ENCODE assay signal across 22 cellular contexts in the genomic region with DNA sequence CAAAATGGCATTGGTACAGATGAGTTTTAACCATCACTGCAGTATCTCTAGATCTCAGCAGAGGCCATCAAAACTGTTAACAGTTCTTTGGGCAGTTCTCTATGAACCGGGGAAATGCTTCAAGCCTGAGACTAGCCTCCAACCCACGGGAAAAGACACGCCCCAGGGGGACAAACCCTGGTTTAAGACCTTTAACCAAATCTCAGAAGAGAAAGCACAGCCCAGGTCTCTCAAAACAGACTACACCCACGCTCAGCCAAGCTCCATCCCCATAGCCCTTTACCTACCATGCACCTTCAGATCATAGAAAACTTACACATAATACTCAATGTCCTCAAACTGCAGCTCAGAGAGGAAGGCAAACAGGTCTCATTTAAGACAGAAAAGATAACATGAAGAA.
"Had no signal": no experiment of that assay in that cellular context is flagged by ENCODE, and none has a peak within 500 bp of the region (broad histone marks: within the 10 kb centered on the region; RNA-seq: fewer than 3 reads in every experiment).

No MANE protein-coding gene starts in this region.

- H3K4me2 ChIP-seq: neural progenitor cell had no signal

- DNase-seq: activated naive CD4-positive, alpha-beta T cell treated with Interleukin-2 at 50 U/mL for 16 hours; activated naive CD8-positive, alpha-beta T cell treated with anti-CD3 and anti-CD28 coated beads for 36 hours; activated T-cell treated with anti-CD3 and anti-CD28 coated beads, Interleukin-2, amount 50 U/mL, for 24 hours; effector memory CD8-positive, alpha-beta T cell; glutamatergic neuron; hippocampal formation; kidney glomerular epithelial cell; left lung; naive thymus-derived CD8-positive, alpha-beta T cell; small intestine; stimulated activated CD4-positive, alpha-beta T cell treated with anti-CD3 and anti-CD28 coated beads, Interleukin-2, amount 100 ng/mL, for 24 hours; stomach; transverse colon had no signal

- H3K4me1 Mint-ChIP-seq: activated naive CD8-positive, alpha-beta T cell treated with anti-CD3 and anti-CD28 coated beads for 36 hours; activated T-helper 17 cell treated with anti-CD3 and anti-CD28 coated beads, Interleukin-2, amount 50 U/mL, for 72 hours; central memory CD8-positive, alpha-beta T cell; mesothelial cell of epicardium; naive thymus-derived CD8-positive, alpha-beta T cell; neural progenitor cell; stimulated activated effector memory CD8-positive, alpha-beta T cell treated with anti-CD3 and anti-CD28 coated beads, Interleukin-12 subunit alpha, Interleukin-12 subunit beta, amount 100 ng/mL, for 72 hours had no signal

- H3K36me3 ChIP-seq: esophagus muscularis mucosa, left lung, neural progenitor cell, stomach, suprapubic skin, transverse colon had no signal

- H3K36me3 Mint-ChIP-seq: activated naive CD8-positive, alpha-beta T cell treated with anti-CD3 and anti-CD28 coated beads for 36 hours; mesothelial cell of epicardium; naive thymus-derived CD8-positive, alpha-beta T cell; neural progenitor cell; stimulated activated effector memory CD8-positive, alpha-beta T cell treated with anti-CD3 and anti-CD28 coated beads, Interleukin-12 subunit alpha, Interleukin-12 subunit beta, amount 100 ng/mL, for 72 hours had no signal

- H3K4me3 ChIP-seq: esophagus muscularis mucosa, left lung, lung, neural progenitor cell, stomach, suprapubic skin, transverse colon had no signal

- H2AFZ ChIP-seq: neural progenitor cell had no signal

- H3K9me3 ChIP-seq: left lung, suprapubic skin, transverse colon had no signal

- H3K9ac ChIP-seq: neural progenitor cell had no signal

- H3K9me3 Mint-ChIP-seq: activated naive CD8-positive, alpha-beta T cell treated with anti-CD3 and anti-CD28 coated beads for 36 hours; activated T-cell treated with anti-CD3 and anti-CD28 coated beads, Interleukin-2, amount 50 U/mL, for 24 hours; activated T-helper 17 cell treated with anti-CD3 and anti-CD28 coated beads, Interleukin-2, amount 50 U/mL, for 72 hours; central memory CD8-positive, alpha-beta T cell; effector memory CD8-positive, alpha-beta T cell; mesothelial cell of epicardium; naive thymus-derived CD8-positive, alpha-beta T cell; neural progenitor cell had no signal

- H3K27me3 ChIP-seq: esophagus muscularis mucosa, left lung, neural progenitor cell, stomach, suprapubic skin, transverse colon had no signal

- H3K27ac ChIP-seq: esophagus muscularis mucosa, left lung, neural progenitor cell, stomach, suprapubic skin, transverse colon had no signal

- ATAC-seq: activated T-helper 17 cell treated with anti-CD3 and anti-CD28 coated beads, Interleukin-2, amount 50 U/mL, for 72 hours; effector memory CD8-positive, alpha-beta T cell; left lung; naive thymus-derived CD8-positive, alpha-beta T cell; sciatic nerve; stimulated activated effector memory CD8-positive, alpha-beta T cell treated with anti-CD3 and anti-CD28 coated beads, Interleukin-12 subunit alpha, Interleukin-12 subunit beta, amount 100 ng/mL, for 72 hours had no signal

- H3K4me1 ChIP-seq: esophagus muscularis mucosa, left lung, neural progenitor cell, stomach, suprapubic skin, transverse colon had no signal

- H3K27ac Mint-ChIP-seq: activated naive CD8-positive, alpha-beta T cell treated with anti-CD3 and anti-CD28 coated beads for 36 hours; activated T-cell treated with anti-CD3 and anti-CD28 coated beads, Interleukin-2, amount 50 U/mL, for 24 hours; activated T-helper 17 cell treated with anti-CD3 and anti-CD28 coated beads, Interleukin-2, amount 50 U/mL, for 72 hours; effector memory CD8-positive, alpha-beta T cell; mesothelial cell of epicardium; naive thymus-derived CD8-positive, alpha-beta T cell; neural progenitor cell; stimulated activated effector memory CD8-positive, alpha-beta T cell treated with anti-CD3 and anti-CD28 coated beads, Interleukin-12 subunit alpha, Interleukin-12 subunit beta, amount 100 ng/mL, for 72 hours had no signal

- H3K4me3 Mint-ChIP-seq: activated naive CD8-positive, alpha-beta T cell treated with anti-CD3 and anti-CD28 coated beads for 36 hours; activated T-cell treated with anti-CD3 and anti-CD28 coated beads, Interleukin-2, amount 50 U/mL, for 24 hours; activated T-helper 17 cell treated with anti-CD3 and anti-CD28 coated beads, Interleukin-2, amount 50 U/mL, for 72 hours; central memory CD8-positive, alpha-beta T cell; effector memory CD8-positive, alpha-beta T cell; mesothelial cell of epicardium; naive thymus-derived CD8-positive, alpha-beta T cell; neural progenitor cell; stimulated activated effector memory CD8-positive, alpha-beta T cell treated with anti-CD3 and anti-CD28 coated beads, Interleukin-12 subunit alpha, Interleukin-12 subunit beta, amount 100 ng/mL, for 72 hours had no signal
